In genomic region chr16:79770244-79771064, GRCh38 we compare ENCODE assay signal across 8 cellular contexts.
A peak's percentile ranks its signal among the peaks of the same experiment; 100 is the strongest.
DNase-seq lines count a peak whose midpoint lies in the region; ATAC-seq and TF ChIP-seq lines count a peak whose summit lies in the region.

No MANE protein-coding gene starts in this region.

- no peak for TF ChIP-seq RAD21 in neural cell (conservative IDR thresholded peaks at IDR 0.05)

- H3K36me3 Mint-ChIP-seq in Caco-2 (ENCODE audit: insufficient read depth, unreplicated experiment) = peaks cover 14% of the 10 kb centered on the region

- peak; percentile 98 for ATAC-seq in GM21515 (IDR thresholded peaks at IDR 0.05; ENCODE audit: unreplicated experiment)
- peak; percentile 97 for ATAC-seq in foreskin keratinocyte
- peak; percentile 92 for ATAC-seq in stimulated activated naive CD8-positive, alpha-beta T cell treated with anti-CD3 and anti-CD28 coated beads, Interleukin-15, amount 100 ng/mL, for 72 hours

- H3K36me3 ChIP-seq in Caco-2 (ENCODE audit: control insufficient read depth, insufficient read depth, low read length) = no peaks in the 10 kb centered on the region
- no peaks in the 10 kb centered on the region for H3K36me3 ChIP-seq in neural cell (ENCODE audit: insufficient read depth, low read length)

- no peaks in the 10 kb centered on the region for H3K9me3 Mint-ChIP-seq in Caco-2 (ENCODE audit: unreplicated experiment)
- H3K9me3 Mint-ChIP-seq in stimulated activated naive CD8-positive, alpha-beta T cell treated with anti-CD3 and anti-CD28 coated beads, Interleukin-15, amount 100 ng/mL, for 72 hours = no peaks in the 10 kb centered on the region

- H3K4me1 Mint-ChIP-seq in Caco-2 (ENCODE audit: low read depth, unreplicated experiment) = peaks cover 35% of the 10 kb centered on the region
- peaks cover 14% of the 10 kb centered on the region for H3K4me1 Mint-ChIP-seq in stimulated activated naive CD8-positive, alpha-beta T cell treated with anti-CD3 and anti-CD28 coated beads, Interleukin-15, amount 100 ng/mL, for 72 hours

- CTCF ChIA-PET in Caco-2 (lab: Charles Lee) = interaction anchor here (0.6 to 2.5 kb wide), 9 partner anchors 18 to 1647 kb away, joined by 3 to 16 read pairs (median 4); no protein-coding TSS in a partner anchor

- DNase-seq in Caco-2 (peak; percentile 94), HuH-7 (ENCODE audit: low spot score) (peak; percentile 90), RPMI8226 (peak; percentile 95), foreskin keratinocyte (peak; percentile 60 to 79)
- peak; percentile 71 for DNase-seq in activated naive CD4-positive, alpha-beta T cell treated with Interleukin-2 at 50 U/mL for 16 hours
- DNase-seq in stimulated activated naive CD8-positive, alpha-beta T cell treated with anti-CD3 and anti-CD28 coated beads, Interleukin-15, amount 100 ng/mL, for 72 hours = peak; percentile 38 to 58

- H3K27me3 Mint-ChIP-seq in Caco-2 (ENCODE audit: insufficient read depth, unreplicated experiment) = no peaks in the 10 kb centered on the region
- peaks cover 56% of the 10 kb centered on the region for H3K27me3 Mint-ChIP-seq in stimulated activated naive CD8-positive, alpha-beta T cell treated with anti-CD3 and anti-CD28 coated beads, Interleukin-15, amount 100 ng/mL, for 72 hours

- H3K9ac ChIP-seq in neural cell (ENCODE audit: low read length) = no peak overlapping the region

- peak overlapping the region; percentile 61 for H3K4me3 ChIP-seq in Caco-2 (ENCODE audit: low read depth, low read length)
- H3K4me3 ChIP-seq in neural cell (ENCODE audit: low read length) = peak overlapping the region; percentile 64

- H3K4me2 ChIP-seq in neural cell (ENCODE audit: low read length) = peak overlapping the region; percentile 61

- intact Hi-C loops in Caco-2 (cut with micrococcal nuclease; ENCODE audit: unreplicated experiment) = loop anchor here (1.0 to 10.0 kb wide), 3 partner anchors 11 to 616 kb away; no protein-coding TSS in a partner anchor

- peak; percentile 16 for TF ChIP-seq EP300 in neural cell (conservative IDR thresholded peaks at IDR 0.05; ENCODE audit: poor library complexity, severe bottlenecking)

- H3K27ac Mint-ChIP-seq in Caco-2 (ENCODE audit: unreplicated experiment) = peak overlapping the region; percentile 99
- H3K27ac Mint-ChIP-seq in stimulated activated naive CD8-positive, alpha-beta T cell treated with anti-CD3 and anti-CD28 coated beads, Interleukin-15, amount 100 ng/mL, for 72 hours = peak overlapping the region; percentile 76 to 86

- peak overlapping the region; percentile 59 for H3K27ac ChIP-seq in foreskin keratinocyte
- H3K27ac ChIP-seq in neural cell (ENCODE audit: low read length) = no peak overlapping the region

- H3F3A ChIP-seq in neural cell (ENCODE audit: insufficient read depth, low read length, poor library complexity, severe bottlenecking) = no peaks in the 10 kb centered on the region

- H3K9me3 ChIP-seq in Caco-2 (no peaks in the 10 kb centered on the region), neural cell (ENCODE audit: low read length) (no peaks in the 10 kb centered on the region)

- POLR2A ChIA-PET in Caco-2 (lab: Charles Lee) = interaction anchor here (0.7 to 1.0 kb wide), 4 partner anchors 9 to 83 kb away, joined by 3 to 5 read pairs (median 4); no protein-coding TSS in a partner anchor

- no peak overlapping the region for H2AFZ ChIP-seq in neural cell (ENCODE audit: low read depth, low read length)

- H3K9me2 ChIP-seq in neural cell (ENCODE audit: insufficient read depth, low read length) = no peaks in the 10 kb centered on the region

- H3K79me2 ChIP-seq in neural cell (replicated peaks; ENCODE audit: insufficient read depth, low read length) = no peaks in the 10 kb centered on the region

- peak overlapping the region; percentile 88 for H3K4me3 Mint-ChIP-seq in Caco-2 (ENCODE audit: unreplicated experiment)
- H3K4me3 Mint-ChIP-seq in stimulated activated naive CD8-positive, alpha-beta T cell treated with anti-CD3 and anti-CD28 coated beads, Interleukin-15, amount 100 ng/mL, for 72 hours = peak overlapping the region; percentile 83 to 89

- H3K27me3 ChIP-seq in Caco-2 (replicated peaks; ENCODE audit: control insufficient read depth, insufficient read depth, low read length) = no peaks in the 10 kb centered on the region
- H3K27me3 ChIP-seq in foreskin keratinocyte = no peaks in the 10 kb centered on the region
- H3K27me3 ChIP-seq in neural cell (ENCODE audit: insufficient read depth, low read depth, low read length) = no peaks in the 10 kb centered on the region

- H4K20me1 ChIP-seq in neural cell (ENCODE audit: insufficient read depth) = no peaks in the 10 kb centered on the region

- no TSS peak for BruUV-seq in Caco-2 (replicated peaks; lab: Mats Ljungman, UMichigan)

- H3K4me1 ChIP-seq in Caco-2 (peaks cover 43% of the 10 kb centered on the region), foreskin keratinocyte (peaks cover 22% of the 10 kb centered on the region)

- peak in 1 of 2 experiments; percentile 26 for TF ChIP-seq CTCF in Caco-2 (IDR thresholded peaks at IDR 0.05; ENCODE audit: insufficient read depth in 1 of 2, low read depth in 1 of 2, low read length in 1 of 2, severe bottlenecking in 1 of 2, unreplicated experiment in 1 of 2)
- TF ChIP-seq CTCF in foreskin keratinocyte (conservative IDR thresholded peaks at IDR 0.05) = peak; percentile 33
- TF ChIP-seq CTCF in neural cell (IDR thresholded peaks at IDR 0.05; ENCODE audit: poor library complexity, severe bottlenecking) = no peak

TF ChIP-seq in neural cell, 6 proteins besides CTCF, POLR2A, EP300 and RAD21:
- TF ChIP-seq, protein P1, sequence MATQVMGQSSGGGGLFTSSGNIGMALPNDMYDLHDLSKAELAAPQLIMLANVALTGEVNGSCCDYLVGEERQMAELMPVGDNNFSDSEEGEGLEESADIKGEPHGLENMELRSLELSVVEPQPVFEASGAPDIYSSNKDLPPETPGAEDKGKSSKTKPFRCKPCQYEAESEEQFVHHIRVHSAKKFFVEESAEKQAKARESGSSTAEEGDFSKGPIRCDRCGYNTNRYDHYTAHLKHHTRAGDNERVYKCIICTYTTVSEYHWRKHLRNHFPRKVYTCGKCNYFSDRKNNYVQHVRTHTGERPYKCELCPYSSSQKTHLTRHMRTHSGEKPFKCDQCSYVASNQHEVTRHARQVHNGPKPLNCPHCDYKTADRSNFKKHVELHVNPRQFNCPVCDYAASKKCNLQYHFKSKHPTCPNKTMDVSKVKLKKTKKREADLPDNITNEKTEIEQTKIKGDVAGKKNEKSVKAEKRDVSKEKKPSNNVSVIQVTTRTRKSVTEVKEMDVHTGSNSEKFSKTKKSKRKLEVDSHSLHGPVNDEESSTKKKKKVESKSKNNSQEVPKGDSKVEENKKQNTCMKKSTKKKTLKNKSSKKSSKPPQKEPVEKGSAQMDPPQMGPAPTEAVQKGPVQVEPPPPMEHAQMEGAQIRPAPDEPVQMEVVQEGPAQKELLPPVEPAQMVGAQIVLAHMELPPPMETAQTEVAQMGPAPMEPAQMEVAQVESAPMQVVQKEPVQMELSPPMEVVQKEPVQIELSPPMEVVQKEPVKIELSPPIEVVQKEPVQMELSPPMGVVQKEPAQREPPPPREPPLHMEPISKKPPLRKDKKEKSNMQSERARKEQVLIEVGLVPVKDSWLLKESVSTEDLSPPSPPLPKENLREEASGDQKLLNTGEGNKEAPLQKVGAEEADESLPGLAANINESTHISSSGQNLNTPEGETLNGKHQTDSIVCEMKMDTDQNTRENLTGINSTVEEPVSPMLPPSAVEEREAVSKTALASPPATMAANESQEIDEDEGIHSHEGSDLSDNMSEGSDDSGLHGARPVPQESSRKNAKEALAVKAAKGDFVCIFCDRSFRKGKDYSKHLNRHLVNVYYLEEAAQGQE (IDR thresholded peaks at IDR 0.05; ENCODE audit: borderline replicate concordance) = no peak
- TF ChIP-seq SMC3 (conservative IDR thresholded peaks at IDR 0.05; ENCODE audit: poor library complexity) (no peak), POLR2AphosphoS5 (IDR thresholded peaks at IDR 0.05) (no peak), EZH2 (IDR thresholded peaks at IDR 0.05; ENCODE audit: borderline replicate concordance, insufficient read depth, low read length, poor library complexity, severe bottlenecking) (no peak), MXI1 (conservative IDR thresholded peaks at IDR 0.05; ENCODE audit: poor library complexity, severe bottlenecking) (no peak)
